Comparison of ENCODE assay signal across 21 cellular contexts in genomic region chr4:39987505-39987904, GRCh38.
"Had no signal": no experiment of that assay in that cellular context is flagged by ENCODE, and none has a peak within 500 bp of the region (broad histone marks: within the 10 kb centered on the region; RNA-seq: fewer than 3 reads in every experiment).

No MANE protein-coding gene starts in this region.

- H3K9ac ChIP-seq: parathyroid adenoma had no signal

- H3K79me2 ChIP-seq: parathyroid adenoma had no signal

- H3K4me3 ChIP-seq: dorsolateral prefrontal cortex, lung, stomach, tibial artery, uterus had no signal

- H3K4me3 Mint-ChIP-seq: memory B cell; natural killer cell; stimulated activated effector memory CD8-positive, alpha-beta T cell treated with anti-CD3 and anti-CD28 coated beads, Interleukin-12 subunit alpha, Interleukin-12 subunit beta, amount 100 ng/mL, for 72 hours; type B pancreatic cell had no signal

- H3K27ac ChIP-seq: dorsolateral prefrontal cortex, neutrophil, parathyroid adenoma, stomach, tibial artery, uterus had no signal

- FAIRE-seq: colon, frontal cortex, keratinocyte had no signal

- H3K36me3 ChIP-seq: neutrophil, stomach, tibial artery, uterus had no signal

- H3K9me3 Mint-ChIP-seq: memory B cell; natural killer cell; stimulated activated effector memory CD8-positive, alpha-beta T cell treated with anti-CD3 and anti-CD28 coated beads, Interleukin-12 subunit alpha, Interleukin-12 subunit beta, amount 100 ng/mL, for 72 hours; type B pancreatic cell had no signal

- ATAC-seq: left ventricle myocardium superior; natural killer cell; sciatic nerve; stimulated activated effector memory CD8-positive, alpha-beta T cell treated with anti-CD3 and anti-CD28 coated beads, Interleukin-12 subunit alpha, Interleukin-12 subunit beta, amount 100 ng/mL, for 72 hours had no signal

- H2AFZ ChIP-seq: parathyroid adenoma had no signal

- H3K4me1 ChIP-seq: parathyroid adenoma, uterus had no signal

- H3K27ac Mint-ChIP-seq: memory B cell; natural killer cell; progenitor cell of endocrine pancreas; stimulated activated effector memory CD8-positive, alpha-beta T cell treated with anti-CD3 and anti-CD28 coated beads, Interleukin-12 subunit alpha, Interleukin-12 subunit beta, amount 100 ng/mL, for 72 hours; type B pancreatic cell had no signal

- H3K36me3 Mint-ChIP-seq: memory B cell; natural killer cell; stimulated activated effector memory CD8-positive, alpha-beta T cell treated with anti-CD3 and anti-CD28 coated beads, Interleukin-12 subunit alpha, Interleukin-12 subunit beta, amount 100 ng/mL, for 72 hours; type B pancreatic cell had no signal

- H3K27me3 Mint-ChIP-seq: progenitor cell of endocrine pancreas, type B pancreatic cell had no signal

- H3K27me3 ChIP-seq: dorsolateral prefrontal cortex, neutrophil, stomach, tibial artery, uterus had no signal

- H3K9me3 ChIP-seq: neutrophil, stomach, tibial artery, uterus had no signal

- DNase-seq: dorsolateral prefrontal cortex; effector CD4-positive, alpha-beta T cell; left ventricle myocardium superior; natural killer cell; stimulated activated CD4-positive, alpha-beta T cell treated with anti-CD3 and anti-CD28 coated beads, Interleukin-2, amount 100 ng/mL, for 24 hours; stimulated activated CD4-positive, alpha-beta T cell treated with anti-CD3 and anti-CD28 coated beads, Interleukin-4, amount 100 ng/mL, for 24 hours; stimulated activated naive CD4-positive, alpha-beta T cell treated with Interleukin-2 at 50 U/mL for 16 hours; stomach; tibial artery; uterus had no signal

- H3K4me1 Mint-ChIP-seq: memory B cell; natural killer cell; stimulated activated effector memory CD8-positive, alpha-beta T cell treated with anti-CD3 and anti-CD28 coated beads, Interleukin-12 subunit alpha, Interleukin-12 subunit beta, amount 100 ng/mL, for 72 hours had no signal
